In genomic region chr18:54278615-54279014, GRCh38 we compare ENCODE assay signal across 1 cellular context.
TF ChIP-seq lines count a peak whose summit lies in the region.

No MANE protein-coding gene starts in this region.

TF ChIP-seq in GM12878, 131 proteins besides CTCF, POLR2A, EP300 and RAD21:
- TF ChIP-seq CHD1 (IDR thresholded peaks at IDR 0.05; ENCODE audit: low read depth, low read length): no peak
- TF ChIP-seq ATF2 (IDR thresholded peaks at IDR 0.05; ENCODE audit: low read length): no peak
- no peak for TF ChIP-seq GATAD2B (conservative IDR thresholded peaks at IDR 0.05; ENCODE audit: low read depth)
- TF ChIP-seq FOXM1 (IDR thresholded peaks at IDR 0.05; ENCODE audit: low read depth, low read length): no peak
- TF ChIP-seq CBX3 (IDR thresholded peaks at IDR 0.05; ENCODE audit: borderline replicate concordance, low read depth): no peak
TF ChIP-seq in GM12878: peak in this region for 0.
